ENCODE assay signal across 2 cellular contexts in genomic region chr1:9653195-9653782, GRCh38.
TF ChIP-seq lines count a peak whose summit lies in the region.

No MANE protein-coding gene starts in this region.

TF ChIP-seq in liver, 16 proteins besides CTCF, POLR2A, EP300 and RAD21 (continued from another document):
- no peak for TF ChIP-seq REST (IDR thresholded peaks at IDR 0.05)
- TF ChIP-seq GABPA (IDR thresholded peaks at IDR 0.05 in 1 of 2, conservative IDR thresholded peaks at IDR 0.05 in 1 of 2): no peak
- no peak for TF ChIP-seq FOXA1 (IDR thresholded peaks at IDR 0.05)
- TF ChIP-seq HNF4G (IDR thresholded peaks at IDR 0.05): no peak
- no peak for TF ChIP-seq ZBTB33 (IDR thresholded peaks at IDR 0.05)
- TF ChIP-seq SP1 (IDR thresholded peaks at IDR 0.05): no peak
- no peak for TF ChIP-seq MAX (IDR thresholded peaks at IDR 0.05)
- TF ChIP-seq ATF3 (IDR thresholded peaks at IDR 0.05): no peak
- TF ChIP-seq TAF1 (conservative IDR thresholded peaks at IDR 0.05): no peak
- no peak for TF ChIP-seq NR2F2 (IDR thresholded peaks at IDR 0.05)
- no peak for TF ChIP-seq RXRA (IDR thresholded peaks at IDR 0.05)
- no peak for TF ChIP-seq HNF4A (conservative IDR thresholded peaks at IDR 0.05)
- TF ChIP-seq JUND (IDR thresholded peaks at IDR 0.05): no peak
- TF ChIP-seq EGR1 (IDR thresholded peaks at IDR 0.05; ENCODE audit: low read depth in 2 of 2): no peak
- no peak for TF ChIP-seq YY1 (IDR thresholded peaks at IDR 0.05)
TF ChIP-seq in liver: peak in this region for 0.

TF ChIP-seq in HepG2, 621 proteins besides CTCF, POLR2A, EP300 and RAD21 (continued from another document):
- TF ChIP-seq ZBTB25 (CRISPR knock-in tag; IDR thresholded peaks at IDR 0.05): no peak
- TF ChIP-seq U2AF1 (optimal IDR thresholded peaks at IDR 0.05; ENCODE audit: low read depth, low read length): no peak
- no peak for TF ChIP-seq ZBTB37 (CRISPR knock-in tag; IDR thresholded peaks at IDR 0.05)
- no peak for TF ChIP-seq SAFB2 (CRISPR knock-in tag; IDR thresholded peaks at IDR 0.05; ENCODE audit: borderline replicate concordance, low read depth)
- no peak for TF ChIP-seq MYNN (CRISPR knock-in tag; IDR thresholded peaks at IDR 0.05; ENCODE audit: low read depth)
- no peak for TF ChIP-seq ZNF552 (CRISPR knock-in tag; IDR thresholded peaks at IDR 0.05; ENCODE audit: borderline replicate concordance)
- no peak for TF ChIP-seq NFIB (CRISPR knock-in tag; IDR thresholded peaks at IDR 0.05; ENCODE audit: borderline replicate concordance)
